In the genomic region with DNA sequence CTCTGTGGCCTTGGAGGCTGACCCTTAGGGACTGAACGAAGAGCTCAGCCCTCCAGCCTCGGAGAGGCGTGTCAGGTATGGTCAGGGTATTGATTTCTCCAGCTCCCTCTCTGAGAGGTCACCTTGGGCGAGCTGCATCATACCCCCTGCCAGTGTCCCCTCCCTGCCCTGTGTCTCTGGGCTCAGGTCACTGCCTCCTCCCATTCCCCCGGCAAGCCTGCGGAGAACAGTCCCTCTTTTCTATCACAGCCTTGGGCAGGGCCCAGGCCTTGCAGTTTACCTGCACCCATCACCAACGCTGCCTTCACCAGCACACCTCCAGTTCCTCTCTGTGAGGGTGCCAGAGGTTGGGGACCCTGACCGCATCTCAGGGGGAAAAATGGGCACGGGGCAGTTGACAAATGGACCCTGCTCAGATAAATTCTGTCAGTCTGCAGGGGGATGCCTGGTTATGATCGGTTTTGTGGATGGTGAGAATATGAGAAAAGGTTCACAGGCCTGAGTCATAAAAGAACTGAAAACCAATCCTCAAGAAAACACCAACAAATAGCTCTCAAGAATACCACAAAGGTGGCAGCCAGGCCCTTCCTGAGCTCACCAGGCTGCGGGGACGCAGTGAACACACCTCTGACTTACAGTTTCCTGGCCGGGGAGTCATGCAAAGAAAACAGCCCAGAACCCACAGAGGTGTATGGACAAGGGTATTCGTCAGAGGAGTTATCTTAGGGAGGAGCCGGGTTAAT, we compare ENCODE assay signal across 10 cellular contexts. TPM values are rescaled to one million over a fixed set of nuclear protein-coding genes. Genes with fewer than 3 reads are reported as not detected.
A peak's percentile ranks its signal among the peaks of the same experiment; 100 is the strongest.
DNase-seq lines count a peak whose midpoint lies in the region; ATAC-seq, FAIRE-seq and TF ChIP-seq lines count a peak whose summit lies in the region.
"Had no signal": no experiment of that assay in that cellular context is flagged by ENCODE, and none has a peak within 500 bp of the region (broad histone marks: within the 10 kb centered on the region; RNA-seq: fewer than 3 reads in every experiment).

No MANE protein-coding gene starts in this region.

- intact Hi-C loops in Right ventricle myocardium inferior (cut with DNase I): no loop called here
- intact Hi-C loops in cardiac septum (cut with DNase I): no loop called here
- intact Hi-C loops in kidney (cut with DNase I): no loop called here
- intact Hi-C loops in upper lobe of right lung (cut with DNase I): no loop called here

- TF ChIP-seq CTCF in kidney (IDR thresholded peaks at IDR 0.05; ENCODE audit: borderline replicate concordance, extremely low read depth, insufficient read depth) (no peak), upper lobe of right lung (IDR thresholded peaks at IDR 0.05) (no peak)

- H3K4me3 ChIP-seq in kidney (ENCODE audit: low read length in 2 of 2) (no peak overlapping the region), upper lobe of right lung (no peak overlapping the region)

- H3K27me3 ChIP-seq in upper lobe of right lung: no peaks in the 10 kb centered on the region

- no peaks in the 10 kb centered on the region for H3K9me3 ChIP-seq in kidney (ENCODE audit: control insufficient read depth in 1 of 2, low read length in 2 of 2)
- no peaks in the 10 kb centered on the region for H3K9me3 ChIP-seq in upper lobe of right lung

- H3K9ac ChIP-seq in kidney (ENCODE audit: low read length in 2 of 2): no peak overlapping the region

- H3K27ac ChIP-seq in kidney (ENCODE audit: low read depth in 2 of 2, low read length in 2 of 2): no peak overlapping the region
- H3K27ac ChIP-seq in upper lobe of right lung: no peak overlapping the region

- ATAC-seq in Right ventricle myocardium inferior (no peak), upper lobe of right lung (no peak)

- H3K4me1 ChIP-seq in kidney (ENCODE audit: control insufficient read depth in 1 of 2, insufficient read depth in 1 of 2, low read depth in 1 of 2, low read length in 2 of 2): no peaks in the 10 kb centered on the region
- no peaks in the 10 kb centered on the region for H3K4me1 ChIP-seq in upper lobe of right lung

- FAIRE-seq in kidney (lab: Jason Lieb, UNC): no peak
- FAIRE-seq: RCC 7860 had no signal

- DNase-seq in Right ventricle myocardium inferior (ENCODE audit: missing footprints) (peak; percentile 32), cardiac septum (ENCODE audit: low spot score) (no peak), kidney (peak; percentile 37), upper lobe of right lung (peak; percentile 52), cerebellar nuclear complex (lab: John Stamatoyannopoulos, UW) (no peak), SW 1271 (lab: John Stamatoyannopoulos, UW) (no peak), HuH-7 (ENCODE audit: low spot score) (no peak)
- peak; percentile 40 to 41 for DNase-seq in activated CD4-positive, alpha-beta T cell treated with anti-CD3 and anti-CD28 coated beads, Interleukin-2, amount 50 U/mL, for 4 hours
- DNase-seq: AML-193 had no signal

- no peaks in the 10 kb centered on the region for H3K36me3 ChIP-seq in kidney (ENCODE audit: control insufficient read depth in 1 of 2, insufficient read depth in 2 of 2, low read length in 2 of 2)
- H3K36me3 ChIP-seq in upper lobe of right lung: no peaks in the 10 kb centered on the region

RNA-seq across cellular contexts. Expression of gene RXRA, which starts 24.7 kb away (rescaled TPM):
- total RNA-seq in Right ventricle myocardium inferior: 91.1 TPM
- 42.6 TPM for total RNA-seq in cardiac septum
- total RNA-seq in kidney: 49.5 TPM
- polyA plus RNA-seq in kidney (ENCODE audit: insufficient read depth, low read depth, low replicate concordance): 24.0 TPM
- 80.6 TPM for total RNA-seq in upper lobe of right lung

Comparison
In these comparisons a context has a peak if more than half of its experiments do, and no peak if none do; other contexts are left out.
1. DNase-seq: peak in Right ventricle myocardium inferior (single experiment), activated CD4-positive, alpha-beta T cell treated with anti-CD3 and anti-CD28 coated beads, Interleukin-2, amount 50 U/mL, for 4 hours (2 of 2), kidney (single experiment) and upper lobe of right lung (single experiment); none in cardiac septum (single experiment), cerebellar nuclear complex (0 of 2), SW 1271 (0 of 2) and HuH-7 (single experiment).